In the genomic region with DNA sequence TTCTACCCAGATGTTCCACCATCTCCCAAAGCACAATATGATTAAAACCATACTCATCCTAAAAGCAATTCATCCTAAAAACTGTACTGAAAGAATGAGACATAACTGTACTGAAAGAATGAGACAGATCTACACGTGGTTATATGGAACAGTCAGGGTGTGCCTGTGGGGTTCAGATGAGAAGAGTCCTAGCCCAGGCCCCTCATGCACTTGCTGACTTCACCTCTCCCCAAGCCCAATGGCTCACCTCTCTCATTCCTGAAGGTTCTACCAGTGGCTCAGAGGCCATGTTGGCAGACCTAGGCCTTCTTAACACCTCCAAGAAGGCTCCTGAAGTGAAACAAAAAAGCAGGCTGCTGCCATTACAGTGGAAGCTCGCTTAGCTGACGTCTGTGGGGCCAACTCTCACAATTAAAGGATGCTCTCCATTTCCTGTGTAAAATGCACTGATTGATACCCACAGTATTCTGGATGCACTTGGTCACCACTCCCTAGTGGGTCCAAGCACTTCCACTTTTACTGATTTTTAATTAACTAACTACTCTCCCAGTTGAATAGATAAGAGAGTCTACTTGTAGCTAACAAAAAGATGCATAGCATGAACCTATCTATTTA, we compare ENCODE assay signal across 17 cellular contexts. TPM values are rescaled to one million over a fixed set of nuclear protein-coding genes. Genes with fewer than 3 reads are reported as not detected.
DNase-seq lines count a peak whose midpoint lies in the region; ATAC-seq lines count a peak whose summit lies in the region.
"Had no signal": no experiment of that assay in that cellular context is flagged by ENCODE, and none has a peak within 500 bp of the region (broad histone marks: within the 10 kb centered on the region; RNA-seq: fewer than 3 reads in every experiment).

No MANE protein-coding gene starts in this region.

- no peak overlapping the region for H3K27ac Mint-ChIP-seq in activated naive CD8-positive, alpha-beta T cell treated with anti-CD3 and anti-CD28 coated beads, Interleukin-2, amount 50 U/mL, for 24 hours
- H3K27ac Mint-ChIP-seq: activated T-helper 1 cell treated with anti-CD3 and anti-CD28 coated beads, Interleukin-12 subunit alpha, Interleukin-12 subunit beta, Interleukin-2, Interleukin-4 antibody, amounts not matched to agents 30 ng/mL and 10 ng/mL and 1 ng/mL, durations not matched to agents 14 hours and 24 hours and 36 hours; GM23338; naive thymus-derived CD8-positive, alpha-beta T cell had no signal

- peak; percentile 87 for ATAC-seq in HG02884 (IDR thresholded peaks at IDR 0.05; ENCODE audit: unreplicated experiment)
- ATAC-seq in activated naive CD8-positive, alpha-beta T cell treated with anti-CD3 and anti-CD28 coated beads, Interleukin-2, amount 50 U/mL, for 24 hours = peak; percentile 99
- ATAC-seq: body of pancreas; GM23338; lower lobe of right lung; naive thymus-derived CD8-positive, alpha-beta T cell had no signal

- no peaks in the 10 kb centered on the region for H3K36me3 Mint-ChIP-seq in activated naive CD8-positive, alpha-beta T cell treated with anti-CD3 and anti-CD28 coated beads, Interleukin-2, amount 50 U/mL, for 24 hours (ENCODE audit: low read depth)
- H3K36me3 Mint-ChIP-seq: naive thymus-derived CD8-positive, alpha-beta T cell had no signal

- peaks cover 17% of the 10 kb centered on the region for H3K4me1 Mint-ChIP-seq in activated naive CD8-positive, alpha-beta T cell treated with anti-CD3 and anti-CD28 coated beads, Interleukin-2, amount 50 U/mL, for 24 hours
- H3K4me1 Mint-ChIP-seq: naive thymus-derived CD8-positive, alpha-beta T cell had no signal

- no peaks in the 10 kb centered on the region for H3K9me3 Mint-ChIP-seq in activated naive CD8-positive, alpha-beta T cell treated with anti-CD3 and anti-CD28 coated beads, Interleukin-2, amount 50 U/mL, for 24 hours
- H3K9me3 Mint-ChIP-seq: activated T-helper 1 cell treated with anti-CD3 and anti-CD28 coated beads, Interleukin-12 subunit alpha, Interleukin-12 subunit beta, Interleukin-2, Interleukin-4 antibody, amounts not matched to agents 30 ng/mL and 10 ng/mL and 1 ng/mL, durations not matched to agents 14 hours and 24 hours and 36 hours; GM23338; naive thymus-derived CD8-positive, alpha-beta T cell had no signal

- peaks cover 5% of the 10 kb centered on the region for H3K27me3 Mint-ChIP-seq in activated naive CD8-positive, alpha-beta T cell treated with anti-CD3 and anti-CD28 coated beads, Interleukin-2, amount 50 U/mL, for 24 hours
- H3K27me3 Mint-ChIP-seq: naive thymus-derived CD8-positive, alpha-beta T cell had no signal

- no peak overlapping the region for H3K4me3 Mint-ChIP-seq in activated naive CD8-positive, alpha-beta T cell treated with anti-CD3 and anti-CD28 coated beads, Interleukin-2, amount 50 U/mL, for 24 hours
- H3K4me3 Mint-ChIP-seq: activated T-helper 1 cell treated with anti-CD3 and anti-CD28 coated beads, Interleukin-12 subunit alpha, Interleukin-12 subunit beta, Interleukin-2, Interleukin-4 antibody, amounts not matched to agents 30 ng/mL and 10 ng/mL and 1 ng/mL, durations not matched to agents 14 hours and 24 hours and 36 hours; GM23338; naive thymus-derived CD8-positive, alpha-beta T cell had no signal

- peak; percentile 37 to 51 for DNase-seq in activated CD4-positive, alpha-beta T cell treated with anti-CD3 and anti-CD28 coated beads, Interleukin-2, amount 50 U/mL, for 48 hours
- no peak for DNase-seq in activated CD4-positive, alpha-beta T cell treated with anti-CD3 and anti-CD28 coated beads for 4 hours
- DNase-seq in activated naive CD8-positive, alpha-beta T cell treated with anti-CD3 and anti-CD28 coated beads, Interleukin-2, amount 50 U/mL, for 24 hours = peak; percentile 17
- peak; percentile 52 for DNase-seq in stimulated activated CD4-positive, alpha-beta T cell treated with anti-CD3 and anti-CD28 coated beads, Interleukin-4, amount 100 ng/mL, for 24 hours
- no peak for DNase-seq in NCI-H1436 treated with DMSO at 0.1 percent for 48 hours (lab: John Stamatoyannopoulos, UW)
- DNase-seq in NCI-H2029 treated with DMSO at 0.1 percent for 48 hours (lab: John Stamatoyannopoulos, UW) = no peak
- no peak for DNase-seq in cerebellum (ENCODE audit: low spot score)
- DNase-seq: body of pancreas; COR-L47; KG1; lower lobe of right lung; naive thymus-derived CD8-positive, alpha-beta T cell; NCI-H1105 treated with DMSO at 0.1 percent for 48 hours; NCI-H345 had no signal

RNA-seq across cellular contexts. Expression of gene PLAC1, which starts 3.8 kb away (rescaled TPM):
- not detected for total RNA-seq in cerebellum
- total RNA-seq: activated T-helper 1 cell treated with anti-CD3 and anti-CD28 coated beads, Interleukin-12 subunit alpha, Interleukin-12 subunit beta, Interleukin-2, Interleukin-4 antibody, amounts not matched to agents 30 ng/mL and 10 ng/mL and 1 ng/mL, durations not matched to agents 14 hours and 24 hours and 36 hours; body of pancreas; lower lobe of right lung; naive thymus-derived CD8-positive, alpha-beta T cell had no signal

Comparison
In these comparisons a context has a peak if more than half of its experiments do, and no peak if none do; other contexts are left out.
1. DNase-seq: peak in activated CD4-positive, alpha-beta T cell treated with anti-CD3 and anti-CD28 coated beads, Interleukin-2, amount 50 U/mL, for 48 hours (2 of 2), activated naive CD8-positive, alpha-beta T cell treated with anti-CD3 and anti-CD28 coated beads, Interleukin-2, amount 50 U/mL, for 24 hours (single experiment) and stimulated activated CD4-positive, alpha-beta T cell treated with anti-CD3 and anti-CD28 coated beads, Interleukin-4, amount 100 ng/mL, for 24 hours (single experiment); none in activated CD4-positive, alpha-beta T cell treated with anti-CD3 and anti-CD28 coated beads for 4 hours (0 of 2), NCI-H1436 treated with DMSO at 0.1 percent for 48 hours (single experiment), NCI-H2029 treated with DMSO at 0.1 percent for 48 hours (single experiment) and cerebellum (single experiment).